ENCODE assay signal across 8 cellular contexts in genomic region chr3:111676177-111677021, GRCh38. TPM values are rescaled to one million over a fixed set of nuclear protein-coding genes. Genes with fewer than 3 reads are reported as not detected.
DNase-seq lines count a peak whose midpoint lies in the region; ATAC-seq lines count a peak whose summit lies in the region.

No MANE protein-coding gene starts in this region.

- H3K36me3 ChIP-seq in mucosa of rectum (ENCODE audit: control insufficient read depth in 2 of 2, insufficient read depth in 2 of 2, low read length in 2 of 2): no peaks in the 10 kb centered on the region

- DNase-seq in EH (ENCODE audit: low read depth) (peak; percentile 68), NCI-H2107 treated with DMSO at 0.1 percent for 48 hours (lab: John Stamatoyannopoulos, UW; ENCODE audit: unreplicated experiment) (no peak), cerebellar nuclear complex (lab: John Stamatoyannopoulos, UW) (no peak)
- DNase-seq in activated T-helper 2 cell treated with anti-CD3 and anti-CD28 coated beads, Interferon-gamma antibody, Interleukin-2, Interleukin-4, amounts not matched to agents 10 μg/mL and 5 μg/mL and 100 μg/mL, durations not matched to agents 14 hours and 24 hours and 36 hours (ENCODE audit: low spot score): no peak
- DNase-seq in activated effector memory CD4-positive, alpha-beta T cell treated with anti-CD3 and anti-CD28 coated beads, Interleukin-2, amount 50 U/mL, for 16 hours: no peak

- H3K36me3 Mint-ChIP-seq in activated T-helper 2 cell treated with anti-CD3 and anti-CD28 coated beads, Interferon-gamma antibody, Interleukin-2, Interleukin-4, amounts not matched to agents 10 μg/mL and 5 μg/mL and 100 μg/mL, durations not matched to agents 14 hours and 24 hours and 36 hours (ENCODE audit: low read depth): peaks cover 17% of the 10 kb centered on the region

- peaks cover 34 to 37% of the 10 kb centered on the region in 2 donors for H3K4me1 ChIP-seq in mucosa of rectum (ENCODE audit: control insufficient read depth in 2 of 2, insufficient read depth in 2 of 2, low read length in 2 of 2)

- peak overlapping the region; percentile 2 to 26 for H3K9ac ChIP-seq in mucosa of rectum (ENCODE audit: low read depth in 1 of 2, low read length in 2 of 2)

- peak overlapping the region; percentile 50 to 93 for H3K4me3 ChIP-seq in mucosa of rectum (ENCODE audit: low read length in 2 of 2)

- H3K27ac ChIP-seq in mucosa of rectum (ENCODE audit: low read depth in 2 of 2, low read length in 2 of 2): peak overlapping the region; percentile 80 to 84

- peak; percentile 21 for ATAC-seq in HG03520 (IDR thresholded peaks at IDR 0.05; ENCODE audit: unreplicated experiment)
- ATAC-seq in HG02840 (IDR thresholded peaks at IDR 0.05; ENCODE audit: low FRiP score, unreplicated experiment): no peak

- intact Hi-C loops in activated T-helper 2 cell treated with anti-CD3 and anti-CD28 coated beads, Interferon-gamma antibody, Interleukin-2, Interleukin-4, amounts not matched to agents 10 μg/mL and 5 μg/mL and 100 μg/mL, durations not matched to agents 14 hours and 24 hours and 36 hours (cut with micrococcal nuclease): loop anchor here (1.0 to 5.0 kb wide), 2 partner anchors 9 to 886 kb away; partner anchors contain the start of genes ATG3 and SLC35A5

- no peaks in the 10 kb centered on the region for H3K9me3 Mint-ChIP-seq in activated T-helper 2 cell treated with anti-CD3 and anti-CD28 coated beads, Interferon-gamma antibody, Interleukin-2, Interleukin-4, amounts not matched to agents 10 μg/mL and 5 μg/mL and 100 μg/mL, durations not matched to agents 14 hours and 24 hours and 36 hours

- peak overlapping the region; percentile 99 for H3K27ac Mint-ChIP-seq in activated T-helper 2 cell treated with anti-CD3 and anti-CD28 coated beads, Interferon-gamma antibody, Interleukin-2, Interleukin-4, amounts not matched to agents 10 μg/mL and 5 μg/mL and 100 μg/mL, durations not matched to agents 14 hours and 24 hours and 36 hours

- H3K9me3 ChIP-seq in mucosa of rectum (ENCODE audit: control insufficient read depth in 2 of 2, low read length in 2 of 2): no peaks in the 10 kb centered on the region

- H3K4me1 Mint-ChIP-seq in activated T-helper 2 cell treated with anti-CD3 and anti-CD28 coated beads, Interferon-gamma antibody, Interleukin-2, Interleukin-4, amounts not matched to agents 10 μg/mL and 5 μg/mL and 100 μg/mL, durations not matched to agents 14 hours and 24 hours and 36 hours (ENCODE audit: low read depth): peaks cover 61% of the 10 kb centered on the region

- H3K27me3 Mint-ChIP-seq in activated T-helper 2 cell treated with anti-CD3 and anti-CD28 coated beads, Interferon-gamma antibody, Interleukin-2, Interleukin-4, amounts not matched to agents 10 μg/mL and 5 μg/mL and 100 μg/mL, durations not matched to agents 14 hours and 24 hours and 36 hours (ENCODE audit: low read depth): no peaks in the 10 kb centered on the region

- H3K4me3 Mint-ChIP-seq in activated T-helper 2 cell treated with anti-CD3 and anti-CD28 coated beads, Interferon-gamma antibody, Interleukin-2, Interleukin-4, amounts not matched to agents 10 μg/mL and 5 μg/mL and 100 μg/mL, durations not matched to agents 14 hours and 24 hours and 36 hours (ENCODE audit: low read depth): peak overlapping the region; percentile 96

- H3K27me3 ChIP-seq in mucosa of rectum (ENCODE audit: control insufficient read depth in 2 of 2, insufficient read depth in 2 of 2, low read length in 2 of 2): no peaks in the 10 kb centered on the region

RNA-seq across cellular contexts. Expression of gene PLCXD2, which starts 1.9 kb away (rescaled TPM):
- 6.3 and 6.4 TPM in 2 replicates for total RNA-seq in activated T-helper 2 cell treated with anti-CD3 and anti-CD28 coated beads, Interferon-gamma antibody, Interleukin-2, Interleukin-4, amounts not matched to agents 10 μg/mL and 5 μg/mL and 100 μg/mL, durations not matched to agents 14 hours and 24 hours and 36 hours
